Comparison of ENCODE assay signal across 14 cellular contexts in the genomic region with DNA sequence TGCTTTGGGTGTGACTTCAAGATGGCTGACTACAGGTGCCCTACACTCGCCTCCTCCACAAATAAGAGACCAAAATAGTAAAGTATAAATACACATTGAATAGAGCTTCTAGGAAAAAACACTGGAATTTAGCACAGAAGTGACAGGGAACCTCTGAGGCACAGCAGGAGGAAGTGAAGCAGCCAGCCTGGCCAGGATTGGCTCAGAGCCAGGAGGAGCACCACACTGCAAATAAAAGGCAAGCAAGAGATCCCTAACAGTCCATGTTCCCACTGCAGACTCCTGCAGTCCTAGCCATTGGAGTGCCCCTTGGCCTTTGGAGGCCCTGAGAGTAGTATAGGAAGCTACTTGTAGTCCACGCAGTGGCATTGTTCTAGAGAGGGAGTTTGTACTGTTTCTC.
A peak's percentile ranks its signal among the peaks of the same experiment; 100 is the strongest.
DNase-seq lines count a peak whose midpoint lies in the region; ATAC-seq, FAIRE-seq and TF ChIP-seq lines count a peak whose summit lies in the region.
"Had no signal": no experiment of that assay in that cellular context is flagged by ENCODE, and none has a peak within 500 bp of the region (broad histone marks: within the 10 kb centered on the region; RNA-seq: fewer than 3 reads in every experiment).

No MANE protein-coding gene starts in this region.

- no peaks in the 10 kb centered on the region for H3K27me3 ChIP-seq in endothelial cell of umbilical vein (ENCODE audit: control insufficient read depth in 2 of 2, insufficient read depth in 2 of 2, low read length in 2 of 2)

- no peaks in the 10 kb centered on the region for H3K79me2 ChIP-seq in endothelial cell of umbilical vein (ENCODE audit: control insufficient read depth, insufficient read depth, low read length)

- no peaks in the 10 kb centered on the region for H4K20me1 ChIP-seq in endothelial cell of umbilical vein (replicated peaks; ENCODE audit: control insufficient read depth, extremely low read depth, insufficient read depth, low read length)

- dilution Hi-C loops in endothelial cell of umbilical vein (cut with MboI; ENCODE audit: extremely low pct_ligation_motif_present, low sequenced_read_pairs), result no loop called here

- no TSS peak for BruUV-seq in endothelial cell of umbilical vein (replicated peaks; lab: Mats Ljungman, UMichigan)

- H3K4me2 ChIP-seq in endothelial cell of umbilical vein (ENCODE audit: insufficient read depth, low read length), result no peak overlapping the region

- no peaks in the 10 kb centered on the region for H3K9me3 ChIP-seq in endothelial cell of umbilical vein (replicated peaks; ENCODE audit: control insufficient read depth, insufficient read depth, low read length)

- H3K4me3 ChIP-seq in endothelial cell of umbilical vein (replicated peaks in 1 of 3; ENCODE audit: insufficient read depth in 1 of 3, low read depth in 1 of 3, low read length in 3 of 3), result no peak overlapping the region
- H3K4me3 ChIP-seq: lower lobe of right lung had no signal

- no peak overlapping the region for H2AFZ ChIP-seq in endothelial cell of umbilical vein (ENCODE audit: low read depth, low read length)

- H3K36me3 ChIP-seq in endothelial cell of umbilical vein (ENCODE audit: control insufficient read depth in 2 of 2, extremely low read depth in 1 of 2, insufficient read depth in 2 of 2, low read length in 2 of 2), result no peaks in the 10 kb centered on the region
- H3K36me3 ChIP-seq: lower lobe of right lung had no signal

- CTCF ChIA-PET in endothelial cell of umbilical vein (lab: Charles Lee), result interaction anchor here (1.8 kb wide), 1 partner anchor 51 kb away, joined by 4 read pairs; no protein-coding TSS in a partner anchor

- no peak for TF ChIP-seq POLR2A in endothelial cell of umbilical vein (IDR thresholded peaks at IDR 0.05; ENCODE audit: low read depth, low read length)

- intact Hi-C loops in endothelial cell of umbilical vein (cut with micrococcal nuclease), result no loop called here

- DNase-seq in Ammon's horn (ENCODE audit: low spot score), result peak; percentile 16
- DNase-seq in EH (ENCODE audit: low read depth), result peak; percentile 37
- DNase-seq in NCI-H69 (lab: John Stamatoyannopoulos, UW), result peak; percentile 80
- peak; percentile 24 for DNase-seq in endothelial cell of umbilical vein (ENCODE audit: low read depth, low spot score)
- DNase-seq: activated naive CD4-positive, alpha-beta T cell treated with anti-CD3 and anti-CD28 coated beads, Interleukin-2, amount 10 ng/mL, durations not matched to agents 7 days and 5 days; hypothalamus; lower lobe of right lung; NCI-H524 had no signal

- H3K9me1 ChIP-seq in endothelial cell of umbilical vein (replicated peaks; ENCODE audit: control insufficient read depth, extremely low read depth, insufficient read depth, low read length), result no peaks in the 10 kb centered on the region

- no peak overlapping the region for H3K27ac ChIP-seq in endothelial cell of umbilical vein (ENCODE audit: insufficient read depth, low read depth, low read length)
- H3K27ac ChIP-seq: C4-2B, lower lobe of right lung had no signal

- FAIRE-seq in endothelial cell of umbilical vein (lab: Jason Lieb, UNC), result peak; percentile 77

- no peak for TF ChIP-seq CTCF in endothelial cell of umbilical vein (IDR thresholded peaks at IDR 0.05; ENCODE audit: extremely low read depth in 1 of 2, insufficient read depth in 1 of 2, low read depth in 1 of 2, low read length in 2 of 2)

- POLR2A ChIA-PET in endothelial cell of umbilical vein (lab: Charles Lee), result no interaction called here

- no peak overlapping the region for H3K9ac ChIP-seq in endothelial cell of umbilical vein (replicated peaks; ENCODE audit: extremely low read depth, insufficient read depth, low read length)

- ATAC-seq in GM18520 (IDR thresholded peaks at IDR 0.05; ENCODE audit: unreplicated experiment) (no peak), HG03025 (IDR thresholded peaks at IDR 0.05; ENCODE audit: low FRiP score, unreplicated experiment) (no peak), HG03139 (IDR thresholded peaks at IDR 0.05; ENCODE audit: unreplicated experiment) (no peak), HG03159 (IDR thresholded peaks at IDR 0.05; ENCODE audit: unreplicated experiment) (no peak)
- ATAC-seq: esophagus mucosa had no signal

- H3K4me1 ChIP-seq in endothelial cell of umbilical vein (ENCODE audit: control insufficient read depth, extremely low read depth, insufficient read depth, low read length), result no peaks in the 10 kb centered on the region
- H3K4me1 ChIP-seq: lower lobe of right lung had no signal

TF ChIP-seq in endothelial cell of umbilical vein, 7 proteins besides CTCF, POLR2A, EP300 and RAD21:
- TF ChIP-seq JUN (IDR thresholded peaks at IDR 0.05; ENCODE audit: borderline replicate concordance, insufficient read depth, insufficient read length, low read depth), result no peak
- TF ChIP-seq EZH2 (IDR thresholded peaks at IDR 0.05; ENCODE audit: borderline replicate concordance, low read depth, low read length, severe bottlenecking), result no peak
- no peak for TF ChIP-seq FOS (IDR thresholded peaks at IDR 0.05; ENCODE audit: borderline replicate concordance, insufficient read depth, low read length)
- no peak for TF ChIP-seq POLR2AphosphoS5 (IDR thresholded peaks at IDR 0.05; ENCODE audit: insufficient read depth, low read depth, low read length)
- TF ChIP-seq, protein P1, sequence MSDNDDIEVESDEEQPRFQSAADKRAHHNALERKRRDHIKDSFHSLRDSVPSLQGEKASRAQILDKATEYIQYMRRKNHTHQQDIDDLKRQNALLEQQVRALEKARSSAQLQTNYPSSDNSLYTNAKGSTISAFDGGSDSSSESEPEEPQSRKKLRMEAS (IDR thresholded peaks at IDR 0.05; ENCODE audit: insufficient read depth, insufficient read length), result no peak
- TF ChIP-seq GATA2 (IDR thresholded peaks at IDR 0.05; ENCODE audit: insufficient read depth, insufficient read length, low read depth, low read length), result no peak
- no peak for TF ChIP-seq MYC (IDR thresholded peaks at IDR 0.05; ENCODE audit: low read depth, low read length)

Comparison
In these comparisons a context has a peak if more than half of its experiments do, and no peak if none do; other contexts are left out.
1. DNase-seq: peak in every context shown above with its lines; median percentile 80 in NCI-H69; 37 in EH; 24 in endothelial cell of umbilical vein; 16 in Ammon's horn.